Comparison of ENCODE assay signal across 8 cellular contexts in genomic region chr2:46985512-46985911, GRCh38. TPM values are rescaled to one million over a fixed set of nuclear protein-coding genes. Genes with fewer than 3 reads are reported as not detected.
A peak's percentile ranks its signal among the peaks of the same experiment; 100 is the strongest.
DNase-seq lines count a peak whose midpoint lies in the region; ATAC-seq lines count a peak whose summit lies in the region.

No MANE protein-coding gene starts in this region.

- in situ Hi-C loops in ACHN (cut with HindIII; ENCODE audit: low pct_ligation_motif_present, low pct_unique_long_range_greater_than_20kb, low sequenced_read_pairs) = no loop called here

- ATAC-seq in GM19463 (IDR thresholded peaks at IDR 0.05; ENCODE audit: unreplicated experiment) (peak; percentile 28), esophagus mucosa (peak; percentile 44)
- peak; percentile 66 for ATAC-seq in stimulated activated naive CD8-positive, alpha-beta T cell treated with anti-CD3 and anti-CD28 coated beads, Interleukin-15, Interleukin-2, amounts not matched to agents 100 U/mL and 50 U/mL, for 24 hours

- DNase-seq in ACHN = peak; percentile 24
- peak; percentile 66 for DNase-seq in RPMI7951 (ENCODE audit: low read depth)
- DNase-seq in stimulated activated naive CD8-positive, alpha-beta T cell treated with anti-CD3 and anti-CD28 coated beads, Interleukin-15, Interleukin-2, amounts not matched to agents 100 U/mL and 50 U/mL, for 24 hours = peak; percentile 45
- DNase-seq in COLO829 (ENCODE audit: low spot score) = no peak
- DNase-seq in amygdala (lab: John Stamatoyannopoulos, UW) = no peak
- DNase-seq in NCI-H187 (lab: John Stamatoyannopoulos, UW) = no peak

RNA-seq across cellular contexts. Expression of gene TTC7A, which starts 44.5 kb away (rescaled TPM):
- 6.5 and 11.0 TPM in 2 replicates for total RNA-seq in RPMI7951 (2014; rRNA removed; shearing (Covaris generic))
- 19.1 TPM for total RNA-seq in esophagus mucosa

Comparison
In these comparisons a context has a peak if more than half of its experiments do, and no peak if none do; other contexts are left out.
1. DNase-seq: peak in ACHN (single experiment), RPMI7951 (single experiment) and stimulated activated naive CD8-positive, alpha-beta T cell treated with anti-CD3 and anti-CD28 coated beads, Interleukin-15, Interleukin-2, amounts not matched to agents 100 U/mL and 50 U/mL, for 24 hours (single experiment); none in COLO829 (single experiment), amygdala (0 of 56) and NCI-H187 (0 of 2).
2. Peak in every context shown above with its lines, with median percentiles within 50 percentile points of each other: ATAC-seq.